In genomic region chr17:79073016-79073705, GRCh38 we compare ENCODE assay signal across 19 cellular contexts. TPM values are rescaled to one million over a fixed set of nuclear protein-coding genes. Genes with fewer than 3 reads are reported as not detected.
A peak's percentile ranks its signal among the peaks of the same experiment; 100 is the strongest.
DNase-seq lines count a peak whose midpoint lies in the region; ATAC-seq and TF ChIP-seq lines count a peak whose summit lies in the region.
"Had no signal": no experiment of that assay in that cellular context is flagged by ENCODE, and none has a peak within 500 bp of the region (broad histone marks: within the 10 kb centered on the region; RNA-seq: fewer than 3 reads in every experiment).

No MANE protein-coding gene starts in this region.

- no peaks in the 10 kb centered on the region for H3K27me3 Mint-ChIP-seq in activated naive CD8-positive, alpha-beta T cell treated with anti-CD3 and anti-CD28 coated beads, Interleukin-2, amount 10 ng/mL, durations not matched to agents 7 days and 5 days
- H3K27me3 Mint-ChIP-seq in activated naive CD8-positive, alpha-beta T cell treated with anti-CD3 and anti-CD28 coated beads for 36 hours, result no peaks in the 10 kb centered on the region
- H3K27me3 Mint-ChIP-seq in chondrocyte (ENCODE audit: low read depth) (peaks cover 9% of the 10 kb centered on the region), nephron (ENCODE audit: low read depth) (peaks cover 10% of the 10 kb centered on the region)
- H3K27me3 Mint-ChIP-seq: activated CD4-positive, alpha-beta T cell treated with anti-CD3 and anti-CD28 coated beads for 36 hours; activated CD8-positive, alpha-beta memory T cell treated with anti-CD3 and anti-CD28 coated beads, Interleukin-2, amount 10 ng/mL, durations not matched to agents 7 days and 5 days had no signal

- no peak overlapping the region for H3K4me3 Mint-ChIP-seq in activated naive CD8-positive, alpha-beta T cell treated with anti-CD3 and anti-CD28 coated beads, Interleukin-2, amount 10 ng/mL, durations not matched to agents 7 days and 5 days
- no peak overlapping the region for H3K4me3 Mint-ChIP-seq in activated naive CD8-positive, alpha-beta T cell treated with anti-CD3 and anti-CD28 coated beads for 36 hours
- H3K4me3 Mint-ChIP-seq in chondrocyte (ENCODE audit: unreplicated experiment) (no peak overlapping the region), nephron (peak overlapping the region in 2 of 3 experiments; percentile 26 to 63)
- H3K4me3 Mint-ChIP-seq: activated CD4-positive, alpha-beta T cell treated with anti-CD3 and anti-CD28 coated beads for 36 hours; activated CD8-positive, alpha-beta memory T cell treated with anti-CD3 and anti-CD28 coated beads, Interleukin-2, amount 10 ng/mL, durations not matched to agents 7 days and 5 days had no signal

- H3K4me1 Mint-ChIP-seq in activated naive CD8-positive, alpha-beta T cell treated with anti-CD3 and anti-CD28 coated beads, Interleukin-2, amount 10 ng/mL, durations not matched to agents 7 days and 5 days, result peaks cover 6% of the 10 kb centered on the region
- peaks cover 13% of the 10 kb centered on the region for H3K4me1 Mint-ChIP-seq in activated naive CD8-positive, alpha-beta T cell treated with anti-CD3 and anti-CD28 coated beads for 36 hours
- H3K4me1 Mint-ChIP-seq in chondrocyte (ENCODE audit: low read depth), result peaks cover 10% of the 10 kb centered on the region
- peaks cover 8% of the 10 kb centered on the region for H3K4me1 Mint-ChIP-seq in nephron

- ATAC-seq in activated naive CD8-positive, alpha-beta T cell treated with anti-CD3 and anti-CD28 coated beads, Interleukin-2, amount 10 ng/mL, durations not matched to agents 7 days and 5 days (ENCODE audit: low read depth), result no peak
- ATAC-seq in upper lobe of right lung (no peak), HG02759 (IDR thresholded peaks at IDR 0.05; ENCODE audit: unreplicated experiment) (no peak)
- ATAC-seq: activated CD4-positive, alpha-beta T cell treated with anti-CD3 and anti-CD28 coated beads for 36 hours; activated CD8-positive, alpha-beta memory T cell treated with anti-CD3 and anti-CD28 coated beads, Interleukin-2, amount 10 ng/mL, durations not matched to agents 7 days and 5 days; pancreas; stimulated activated naive CD8-positive, alpha-beta T cell treated with anti-CD3 and anti-CD28 coated beads, Interleukin-15, Interleukin-2, amounts not matched to agents 100 U/mL and 50 U/mL, for 24 hours had no signal

- POLR2A ChIA-PET in activated naive CD8-positive, alpha-beta T cell treated with anti-CD3 and anti-CD28 coated beads, Interleukin-2, amount 10 ng/mL, durations not matched to agents 7 days and 5 days (lab: Charles Lee), result no interaction called here

- no peaks in the 10 kb centered on the region for H3K36me3 Mint-ChIP-seq in activated naive CD8-positive, alpha-beta T cell treated with anti-CD3 and anti-CD28 coated beads, Interleukin-2, amount 10 ng/mL, durations not matched to agents 7 days and 5 days
- H3K36me3 Mint-ChIP-seq in activated naive CD8-positive, alpha-beta T cell treated with anti-CD3 and anti-CD28 coated beads for 36 hours, result peaks cover 6% of the 10 kb centered on the region
- no peaks in the 10 kb centered on the region for H3K36me3 Mint-ChIP-seq in chondrocyte (ENCODE audit: low read depth)
- no peaks in the 10 kb centered on the region for H3K36me3 Mint-ChIP-seq in nephron (ENCODE audit: low read depth)
- H3K36me3 Mint-ChIP-seq: activated CD8-positive, alpha-beta memory T cell treated with anti-CD3 and anti-CD28 coated beads, Interleukin-2, amount 10 ng/mL, durations not matched to agents 7 days and 5 days; immature natural killer cell had no signal

- H3K27ac Mint-ChIP-seq in activated naive CD8-positive, alpha-beta T cell treated with anti-CD3 and anti-CD28 coated beads, Interleukin-2, amount 10 ng/mL, durations not matched to agents 7 days and 5 days, result no peak overlapping the region
- H3K27ac Mint-ChIP-seq in activated naive CD8-positive, alpha-beta T cell treated with anti-CD3 and anti-CD28 coated beads for 36 hours, result no peak overlapping the region
- H3K27ac Mint-ChIP-seq in chondrocyte (ENCODE audit: unreplicated experiment), result no peak overlapping the region
- no peak overlapping the region for H3K27ac Mint-ChIP-seq in nephron
- H3K27ac Mint-ChIP-seq: activated CD4-positive, alpha-beta T cell treated with anti-CD3 and anti-CD28 coated beads for 36 hours; activated CD8-positive, alpha-beta memory T cell treated with anti-CD3 and anti-CD28 coated beads, Interleukin-2, amount 10 ng/mL, durations not matched to agents 7 days and 5 days had no signal

- H3K36me3 ChIP-seq in upper lobe of right lung (peaks cover 9% of the 10 kb centered on the region), HAP-1 (replicated peaks) (peaks cover 3% of the 10 kb centered on the region; the same call in 1 of the 2 replicates)
- H3K36me3 ChIP-seq: breast epithelium had no signal

- intact Hi-C loops in upper lobe of right lung (cut with DNase I), result no loop called here

- peak; percentile 17 for DNase-seq in activated naive CD8-positive, alpha-beta T cell treated with anti-CD3 and anti-CD28 coated beads, Interleukin-2, amount 10 ng/mL, durations not matched to agents 7 days and 5 days
- no peak for DNase-seq in activated naive CD8-positive, alpha-beta T cell treated with anti-CD3 and anti-CD28 coated beads for 36 hours
- peak; percentile 40 for DNase-seq in chondrocyte (ENCODE audit: low spot score)
- peak; percentile 41 for DNase-seq in upper lobe of right lung
- DNase-seq in caudate nucleus (lab: John Stamatoyannopoulos, UW), result no peak
- DNase-seq in HAP-1 (ENCODE audit: low spot score in 2 of 2), result no peak
- DNase-seq: activated CD4-positive, alpha-beta T cell treated with anti-CD3 and anti-CD28 coated beads for 36 hours; activated CD8-positive, alpha-beta memory T cell treated with anti-CD3 and anti-CD28 coated beads, Interleukin-2, amount 10 ng/mL, durations not matched to agents 7 days and 5 days; immature natural killer cell; NCI-H1105; NCI-H2081; stimulated activated CD4-positive, alpha-beta T cell treated with anti-CD3 and anti-CD28 coated beads, Interleukin-2, amount 100 ng/mL, for 48 hours; stimulated activated naive CD8-positive, alpha-beta T cell treated with anti-CD3 and anti-CD28 coated beads, Interleukin-15, Interleukin-2, amounts not matched to agents 100 U/mL and 50 U/mL, for 24 hours had no signal

- H3K9me3 ChIP-seq in upper lobe of right lung, result no peaks in the 10 kb centered on the region
- no peaks in the 10 kb centered on the region for H3K9me3 ChIP-seq in HAP-1
- H3K9me3 ChIP-seq: breast epithelium, pancreas had no signal

- H3K27me3 ChIP-seq in upper lobe of right lung (no peaks in the 10 kb centered on the region), HAP-1 (ENCODE audit: low read depth) (no peaks in the 10 kb centered on the region)
- H3K27me3 ChIP-seq: breast epithelium, dorsolateral prefrontal cortex, pancreas had no signal

- H3K9me3 Mint-ChIP-seq in activated naive CD8-positive, alpha-beta T cell treated with anti-CD3 and anti-CD28 coated beads, Interleukin-2, amount 10 ng/mL, durations not matched to agents 7 days and 5 days, result no peaks in the 10 kb centered on the region
- no peaks in the 10 kb centered on the region for H3K9me3 Mint-ChIP-seq in activated naive CD8-positive, alpha-beta T cell treated with anti-CD3 and anti-CD28 coated beads for 36 hours
- H3K9me3 Mint-ChIP-seq in chondrocyte (ENCODE audit: low read depth), result no peaks in the 10 kb centered on the region
- no peaks in the 10 kb centered on the region for H3K9me3 Mint-ChIP-seq in nephron
- H3K9me3 Mint-ChIP-seq: immature natural killer cell had no signal

- no peak overlapping the region for H3K4me3 ChIP-seq in upper lobe of right lung
- H3K4me3 ChIP-seq in HAP-1, result no peak overlapping the region
- H3K4me3 ChIP-seq: breast epithelium, pancreas had no signal

- no peak for TF ChIP-seq CTCF in chondrocyte (IDR thresholded peaks at IDR 0.05)
- TF ChIP-seq CTCF in nephron (IDR thresholded peaks at IDR 0.05; ENCODE audit: unreplicated experiment in 3 of 3), result no peak
- no peak for TF ChIP-seq CTCF in upper lobe of right lung (IDR thresholded peaks at IDR 0.05)

- H3K4me1 ChIP-seq in upper lobe of right lung (peaks cover 7% of the 10 kb centered on the region), HAP-1 (peaks cover 9% of the 10 kb centered on the region)
- H3K4me1 ChIP-seq: breast epithelium, pancreas had no signal

- in situ Hi-C loops in HAP-1 (cut with MboI; ENCODE audit: low sequenced_read_pairs), result no loop called here

- no peak overlapping the region for H3K27ac ChIP-seq in upper lobe of right lung
- no peak overlapping the region for H3K27ac ChIP-seq in caudate nucleus (ENCODE audit: low read depth, low read length)
- H3K27ac ChIP-seq: breast epithelium, epithelial cell of prostate, pancreas had no signal

RNA-seq across cellular contexts. Expression of gene ENGASE, which starts 1.5 kb away (rescaled TPM):
- total RNA-seq in activated naive CD8-positive, alpha-beta T cell treated with anti-CD3 and anti-CD28 coated beads, Interleukin-2, amount 10 ng/mL, durations not matched to agents 7 days and 5 days, result 10 to 100 TPM; 72.8 to 78.2 TPM
- 10 to 100 TPM; 23.4 to 26.3 TPM for total RNA-seq in activated naive CD8-positive, alpha-beta T cell treated with anti-CD3 and anti-CD28 coated beads for 36 hours
- total RNA-seq in chondrocyte, result 16.8 to 30.7 TPM (median 19.7 TPM) in 3 replicates
- 58.2 TPM for total RNA-seq in upper lobe of right lung

RNA-seq across cellular contexts. Expression of gene C1QTNF1, which starts 49.2 kb away (rescaled TPM):
- not detected for total RNA-seq in activated naive CD8-positive, alpha-beta T cell treated with anti-CD3 and anti-CD28 coated beads, Interleukin-2, amount 10 ng/mL, durations not matched to agents 7 days and 5 days
- under 1 TPM; 0.12 to 0.14 TPM for total RNA-seq in activated naive CD8-positive, alpha-beta T cell treated with anti-CD3 and anti-CD28 coated beads for 36 hours
- 74.7 to 96.2 TPM (median 74.9 TPM) in 3 replicates for total RNA-seq in chondrocyte
- total RNA-seq in upper lobe of right lung, result 28.3 TPM
- total RNA-seq: activated CD8-positive, alpha-beta memory T cell treated with anti-CD3 and anti-CD28 coated beads, Interleukin-2, amount 10 ng/mL, durations not matched to agents 7 days and 5 days had no signal

Comparison
In these comparisons a context has a peak if more than half of its experiments do, and no peak if none do; other contexts are left out.
1. DNase-seq: peak in activated naive CD8-positive, alpha-beta T cell treated with anti-CD3 and anti-CD28 coated beads, Interleukin-2, amount 10 ng/mL, durations not matched to agents 7 days and 5 days (single experiment), chondrocyte (single experiment) and upper lobe of right lung (single experiment); none in activated naive CD8-positive, alpha-beta T cell treated with anti-CD3 and anti-CD28 coated beads for 36 hours (single experiment), caudate nucleus (0 of 61) and HAP-1 (0 of 2).
2. H3K4me3 Mint-ChIP-seq: peak in nephron (2 of 3); none in activated naive CD8-positive, alpha-beta T cell treated with anti-CD3 and anti-CD28 coated beads, Interleukin-2, amount 10 ng/mL, durations not matched to agents 7 days and 5 days (single experiment), activated naive CD8-positive, alpha-beta T cell treated with anti-CD3 and anti-CD28 coated beads for 36 hours (single experiment) and chondrocyte (single experiment).
3. RNA of gene C1QTNF1, which starts 49.2 kb away (total RNA-seq): 74.7 to 96.2 TPM in chondrocyte and 28.3 TPM in upper lobe of right lung (single experiment); 0.12 to 0.14 TPM in activated naive CD8-positive, alpha-beta T cell treated with anti-CD3 and anti-CD28 coated beads for 36 hours and not detected in activated naive CD8-positive, alpha-beta T cell treated with anti-CD3 and anti-CD28 coated beads, Interleukin-2, amount 10 ng/mL, durations not matched to agents 7 days and 5 days; every median in the first group is over 10 times any median in the second.